27 cellular contexts compared by ENCODE assay signal in genomic region chr5:114928644-114929462, GRCh38.
DNase-seq lines count a peak whose midpoint lies in the region; ATAC-seq, FAIRE-seq and TF ChIP-seq lines count a peak whose summit lies in the region.
"Had no signal": no experiment of that assay in that cellular context is flagged by ENCODE, and none has a peak within 500 bp of the region (broad histone marks: within the 10 kb centered on the region; RNA-seq: fewer than 3 reads in every experiment).

No MANE protein-coding gene starts in this region.

- H3K9me3 Mint-ChIP-seq in stimulated activated naive CD8-positive, alpha-beta T cell treated with anti-CD3 and anti-CD28 coated beads, Interleukin-15, amount 100 ng/mL, for 72 hours: no peaks in the 10 kb centered on the region
- H3K9me3 Mint-ChIP-seq in stimulated activated memory B cell treated with anti-CD40 and anti-IgM and Interleukin-4, amounts not matched to agents 10 μg/mL and 1 μg/mL and 100 μg/mL, for 72 hours: no peaks in the 10 kb centered on the region

- H3K18ac ChIP-seq in trophoblast cell (ENCODE audit: low read length): no peak overlapping the region

- H3K9me3 ChIP-seq in kidney (ENCODE audit: control insufficient read depth in 1 of 2, low read length in 2 of 2) (no peaks in the 10 kb centered on the region), trophoblast cell (ENCODE audit: insufficient read depth, low read depth, low read length) (peaks cover 6% of the 10 kb centered on the region), ovary (no peaks in the 10 kb centered on the region)
- H3K9me3 ChIP-seq: BE2C had no signal

- H4K91ac ChIP-seq in trophoblast cell (ENCODE audit: low read depth, low read length): no peak overlapping the region

- H3K27me3 ChIP-seq in trophoblast cell (ENCODE audit: insufficient read depth, low read length): no peaks in the 10 kb centered on the region
- H3K27me3 ChIP-seq in ovary: no peaks in the 10 kb centered on the region
- H3K27me3 ChIP-seq: BE2C, BLaER1 had no signal

- H3K36me3 ChIP-seq in kidney (ENCODE audit: control insufficient read depth in 1 of 2, insufficient read depth in 2 of 2, low read length in 2 of 2) (no peaks in the 10 kb centered on the region), trophoblast cell (ENCODE audit: control insufficient read depth in 1 of 2, insufficient read depth in 2 of 2, low read length in 2 of 2) (no peaks in the 10 kb centered on the region), ovary (no peaks in the 10 kb centered on the region)
- H3K36me3 ChIP-seq: BE2C, BLaER1 had no signal

- no peaks in the 10 kb centered on the region for H3K79me2 ChIP-seq in trophoblast cell (ENCODE audit: control insufficient read depth, insufficient read depth, low read length, poor library complexity)

- intact Hi-C loops in kidney (cut with DNase I) (no loop called here), ovary (cut with DNase I) (no loop called here)

- DNase-seq in stimulated activated naive CD8-positive, alpha-beta T cell treated with anti-CD3 and anti-CD28 coated beads, Interleukin-15, amount 100 ng/mL, for 72 hours: no peak
- no peak for DNase-seq in stimulated activated naive CD8-positive, alpha-beta T cell treated with anti-CD3 and anti-CD28 coated beads, Interleukin-15, Interleukin-2, amounts not matched to agents 100 U/mL and 50 U/mL, for 24 hours
- DNase-seq in kidney (peak; percentile 61), trophoblast cell (no peak), ovary (no peak), GM19240 (ENCODE audit: insufficient read length, low spot score) (no peak)
- DNase-seq: 8988T; ACHN; BE2C; C1 segment of cervical spinal cord; CD4-positive, alpha-beta memory T cell; CD4-positive, CD25-positive, alpha-beta regulatory T cell; CD8-positive, alpha-beta memory T cell; COR-L47; DMS 273 treated with DMSO at 0.1 percent for 48 hours; DMS153; DMS53; DMS79; DND-41; EL; GDM1 had no signal

- WGBS in trophoblast cell (ENCODE audit: extremely low coverage, insufficient coverage, insufficient read length): no CpG with 5 or more reads among the region's 32 CpGs
- WGBS in ovary, 3 donors: 88 to 93% (median 89%) methylated on average over 23 to 32 of the region's 32 CpGs

- H3K4me1 ChIP-seq in kidney (ENCODE audit: control insufficient read depth in 1 of 2, insufficient read depth in 1 of 2, low read depth in 1 of 2, low read length in 2 of 2) (no peaks in the 10 kb centered on the region), trophoblast cell (ENCODE audit: control insufficient read depth in 1 of 2, insufficient read depth in 2 of 2, low read length in 2 of 2) (no peaks in the 10 kb centered on the region), ovary (ENCODE audit: insufficient read depth) (no peaks in the 10 kb centered on the region)
- H3K4me1 ChIP-seq: BE2C had no signal

- H3K23ac ChIP-seq in trophoblast cell (ENCODE audit: low read length): no peak overlapping the region

- H3K79me1 ChIP-seq in trophoblast cell (ENCODE audit: low read length): no peaks in the 10 kb centered on the region

- H3K4me3 Mint-ChIP-seq in stimulated activated naive CD8-positive, alpha-beta T cell treated with anti-CD3 and anti-CD28 coated beads, Interleukin-15, amount 100 ng/mL, for 72 hours: no peak overlapping the region
- no peak overlapping the region for H3K4me3 Mint-ChIP-seq in stimulated activated memory B cell treated with anti-CD40 and anti-IgM and Interleukin-4, amounts not matched to agents 10 μg/mL and 1 μg/mL and 100 μg/mL, for 72 hours
- H3K4me3 Mint-ChIP-seq: CD14-positive monocyte; CD4-positive, alpha-beta memory T cell; CD4-positive, CD25-positive, alpha-beta regulatory T cell; CD8-positive, alpha-beta memory T cell had no signal

- H2BK5ac ChIP-seq in trophoblast cell (ENCODE audit: low read depth, low read length, poor library complexity): no peak overlapping the region

- no peak overlapping the region for H2BK12ac ChIP-seq in trophoblast cell (ENCODE audit: low read length)

- no peak overlapping the region for H3K4me2 ChIP-seq in trophoblast cell (ENCODE audit: low read length)

- H2AK5ac ChIP-seq in trophoblast cell (ENCODE audit: low read length): no peak overlapping the region

- no peaks in the 10 kb centered on the region for H3K4me1 Mint-ChIP-seq in stimulated activated naive CD8-positive, alpha-beta T cell treated with anti-CD3 and anti-CD28 coated beads, Interleukin-15, amount 100 ng/mL, for 72 hours
- no peaks in the 10 kb centered on the region for H3K4me1 Mint-ChIP-seq in stimulated activated memory B cell treated with anti-CD40 and anti-IgM and Interleukin-4, amounts not matched to agents 10 μg/mL and 1 μg/mL and 100 μg/mL, for 72 hours
- H3K4me1 Mint-ChIP-seq: CD14-positive monocyte; CD4-positive, alpha-beta memory T cell; CD4-positive, CD25-positive, alpha-beta regulatory T cell; CD8-positive, alpha-beta memory T cell had no signal

- no peak for TF ChIP-seq EP300 in ovary (IDR thresholded peaks at IDR 0.05)

- no peaks in the 10 kb centered on the region for H3K27me3 Mint-ChIP-seq in stimulated activated naive CD8-positive, alpha-beta T cell treated with anti-CD3 and anti-CD28 coated beads, Interleukin-15, amount 100 ng/mL, for 72 hours
- no peaks in the 10 kb centered on the region for H3K27me3 Mint-ChIP-seq in stimulated activated memory B cell treated with anti-CD40 and anti-IgM and Interleukin-4, amounts not matched to agents 10 μg/mL and 1 μg/mL and 100 μg/mL, for 72 hours
- H3K27me3 Mint-ChIP-seq: CD4-positive, alpha-beta memory T cell; CD4-positive, CD25-positive, alpha-beta regulatory T cell; CD8-positive, alpha-beta memory T cell had no signal

- H3K4ac ChIP-seq in trophoblast cell (ENCODE audit: low read depth, low read length): no peak overlapping the region

- no peak overlapping the region for H2AFZ ChIP-seq in trophoblast cell (ENCODE audit: insufficient read depth, low read length, poor library complexity)

- H3K4me3 ChIP-seq in kidney (ENCODE audit: low read length in 2 of 2) (no peak overlapping the region), trophoblast cell (ENCODE audit: low read depth, low read length) (peak overlapping the region; percentile 40), ovary (no peak overlapping the region)
- H3K4me3 ChIP-seq: BLaER1 had no signal

- H3K36me3 Mint-ChIP-seq in stimulated activated memory B cell treated with anti-CD40 and anti-IgM and Interleukin-4, amounts not matched to agents 10 μg/mL and 1 μg/mL and 100 μg/mL, for 72 hours: no peaks in the 10 kb centered on the region
- H3K36me3 Mint-ChIP-seq: CD14-positive monocyte; CD4-positive, alpha-beta memory T cell; CD4-positive, CD25-positive, alpha-beta regulatory T cell; CD8-positive, alpha-beta memory T cell had no signal

- H4K12ac ChIP-seq in trophoblast cell (ENCODE audit: low read depth, low read length): no peak overlapping the region

- FAIRE-seq in kidney (lab: Jason Lieb, UNC): no peak
- FAIRE-seq: A204.1, GM12891 had no signal

- no peak overlapping the region for H2BK120ac ChIP-seq in trophoblast cell (ENCODE audit: insufficient read depth, low read length, poor library complexity)

- H3K27ac ChIP-seq in kidney (ENCODE audit: low read depth in 2 of 2, low read length in 2 of 2): no peak overlapping the region
- H3K27ac ChIP-seq in trophoblast cell (ENCODE audit: low read depth, low read length): no peak overlapping the region
- no peak overlapping the region for H3K27ac ChIP-seq in ovary
- H3K27ac ChIP-seq: BLaER1 had no signal

- H4K8ac ChIP-seq in trophoblast cell (ENCODE audit: low read depth, low read length): no peak overlapping the region

- ATAC-seq in stimulated activated naive CD8-positive, alpha-beta T cell treated with anti-CD3 and anti-CD28 coated beads, Interleukin-15, amount 100 ng/mL, for 72 hours: peak; percentile 67
- ATAC-seq in stimulated activated naive CD8-positive, alpha-beta T cell treated with anti-CD3 and anti-CD28 coated beads, Interleukin-15, Interleukin-2, amounts not matched to agents 100 U/mL and 50 U/mL, for 24 hours: no peak
- peak; percentile 20 for ATAC-seq in stimulated activated memory B cell treated with anti-CD40 and anti-IgM and Interleukin-4, amounts not matched to agents 10 μg/mL and 1 μg/mL and 100 μg/mL, for 72 hours
- no peak for ATAC-seq in GM18867 (IDR thresholded peaks at IDR 0.05; ENCODE audit: unreplicated experiment)

- H3K27ac Mint-ChIP-seq in stimulated activated naive CD8-positive, alpha-beta T cell treated with anti-CD3 and anti-CD28 coated beads, Interleukin-15, amount 100 ng/mL, for 72 hours: no peak overlapping the region
- no peak overlapping the region for H3K27ac Mint-ChIP-seq in stimulated activated memory B cell treated with anti-CD40 and anti-IgM and Interleukin-4, amounts not matched to agents 10 μg/mL and 1 μg/mL and 100 μg/mL, for 72 hours
- H3K27ac Mint-ChIP-seq: CD14-positive monocyte; CD4-positive, alpha-beta memory T cell; CD4-positive, CD25-positive, alpha-beta regulatory T cell; CD8-positive, alpha-beta memory T cell had no signal

- H3K9ac ChIP-seq in kidney (ENCODE audit: low read length in 2 of 2) (no peak overlapping the region), trophoblast cell (ENCODE audit: low read length) (no peak overlapping the region)
- H3K9ac ChIP-seq: BLaER1 had no signal

- no peak for TF ChIP-seq POLR2A in ovary (IDR thresholded peaks at IDR 0.05)

- H3K14ac ChIP-seq in trophoblast cell (ENCODE audit: low read length): no peak overlapping the region

- no peak for TF ChIP-seq CTCF in kidney (IDR thresholded peaks at IDR 0.05; ENCODE audit: borderline replicate concordance, extremely low read depth, insufficient read depth)
- no peak for TF ChIP-seq CTCF in ovary (IDR thresholded peaks at IDR 0.05)

Comparison
In these comparisons a context has a peak if more than half of its experiments do, and no peak if none do; other contexts are left out.
1. ATAC-seq: peak in stimulated activated naive CD8-positive, alpha-beta T cell treated with anti-CD3 and anti-CD28 coated beads, Interleukin-15, amount 100 ng/mL, for 72 hours (single experiment) and stimulated activated memory B cell treated with anti-CD40 and anti-IgM and Interleukin-4, amounts not matched to agents 10 μg/mL and 1 μg/mL and 100 μg/mL, for 72 hours (single experiment); none in stimulated activated naive CD8-positive, alpha-beta T cell treated with anti-CD3 and anti-CD28 coated beads, Interleukin-15, Interleukin-2, amounts not matched to agents 100 U/mL and 50 U/mL, for 24 hours (single experiment) and GM18867 (single experiment).